8 cellular contexts compared by ENCODE assay signal in the genomic region with DNA sequence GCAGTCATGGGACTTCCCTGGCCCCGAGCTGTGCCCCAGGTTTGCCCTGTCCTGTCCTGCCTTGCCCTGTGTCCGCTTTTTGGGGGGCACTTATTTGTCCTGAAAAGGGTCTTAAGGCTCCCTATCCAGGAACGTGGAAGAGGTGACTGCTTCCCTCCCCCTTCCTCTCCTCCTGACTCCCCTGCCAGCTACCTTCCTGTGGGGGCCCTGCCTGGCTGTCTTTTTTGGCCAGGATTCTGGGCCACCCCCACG. TPM values are rescaled to one million over a fixed set of nuclear protein-coding genes. Genes with fewer than 3 reads are reported as not detected.
DNase-seq lines count a peak whose midpoint lies in the region; ATAC-seq and TF ChIP-seq lines count a peak whose summit lies in the region.

No MANE protein-coding gene starts in this region.

- H3K36me3 Mint-ChIP-seq in CD8-positive, alpha-beta T cell, result no peaks in the 10 kb centered on the region
- H3K36me3 Mint-ChIP-seq in neural progenitor cell, result no peaks in the 10 kb centered on the region

- no peak overlapping the region for H3K9ac ChIP-seq in neural progenitor cell

- H3K9me2 ChIP-seq in OCI-LY7 (ENCODE audit: insufficient read depth, low read length), result no peaks in the 10 kb centered on the region

- no peaks in the 10 kb centered on the region for H3K9me3 Mint-ChIP-seq in CD8-positive, alpha-beta T cell
- H3K9me3 Mint-ChIP-seq in neural progenitor cell, result no peaks in the 10 kb centered on the region

- no peaks in the 10 kb centered on the region for H3K9me3 ChIP-seq in CD8-positive, alpha-beta T cell (ENCODE audit: low read length)
- H3K9me3 ChIP-seq in OCI-LY7 (ENCODE audit: low read length) (no peaks in the 10 kb centered on the region), ectodermal cell (ENCODE audit: control insufficient read depth, low read length) (no peaks in the 10 kb centered on the region), neural progenitor cell (ENCODE audit: low read depth) (no peaks in the 10 kb centered on the region)

- no peaks in the 10 kb centered on the region for H3K36me3 ChIP-seq in CD8-positive, alpha-beta T cell (ENCODE audit: insufficient read depth, low read length)
- no peaks in the 10 kb centered on the region for H3K36me3 ChIP-seq in OCI-LY7 (ENCODE audit: insufficient read depth, low read length)
- H3K36me3 ChIP-seq in ectodermal cell (ENCODE audit: control insufficient read depth, insufficient read depth, low read length), result no peaks in the 10 kb centered on the region
- no peaks in the 10 kb centered on the region for H3K36me3 ChIP-seq in neural progenitor cell

- peaks cover 35% of the 10 kb centered on the region for H3F3A ChIP-seq in neural progenitor cell (ENCODE audit: low read depth)

- no peak for TF ChIP-seq CTCF in CD8-positive, alpha-beta T cell (IDR thresholded peaks at IDR 0.05)
- TF ChIP-seq CTCF in OCI-LY7 (conservative IDR thresholded peaks at IDR 0.05; ENCODE audit: low read length) (no peak), neural progenitor cell (IDR thresholded peaks at IDR 0.05) (no peak)

- CTCF ChIA-PET in CD8-positive, alpha-beta T cell (lab: Charles Lee), result interaction anchor here (1.1 to 2.3 kb wide), 5 partner anchors 10 to 181 kb away, joined by 3 to 17 read pairs (median 6); no protein-coding TSS in a partner anchor
- CTCF ChIA-PET in OCI-LY7 (lab: Charles Lee; ENCODE audit: unreplicated experiment), result interaction anchor here (1.0 kb wide), 1 partner anchor 1265 kb away, joined by 3 read pairs; no protein-coding TSS in a partner anchor

- H3K79me2 ChIP-seq in OCI-LY7 (ENCODE audit: insufficient read depth, low read depth, low read length) (no peaks in the 10 kb centered on the region), neural progenitor cell (ENCODE audit: low read depth) (no peaks in the 10 kb centered on the region)

- peak overlapping the region; percentile 97 for H3K27ac ChIP-seq in CD8-positive, alpha-beta T cell (ENCODE audit: low read depth, low read length)
- H3K27ac ChIP-seq in OCI-LY7 (ENCODE audit: low read depth, low read length, poor library complexity, severe bottlenecking) (no peak overlapping the region), ectodermal cell (ENCODE audit: insufficient read depth, low read depth, low read length, poor library complexity, severe bottlenecking) (no peak overlapping the region), neural progenitor cell (no peak overlapping the region)

- POLR2A ChIA-PET in CD8-positive, alpha-beta T cell (lab: Charles Lee), result interaction anchor here (0.8 to 9.0 kb wide), 10 partner anchors 9 to 181 kb away, joined by 4 to 102 read pairs (median 6); no protein-coding TSS in a partner anchor
- POLR2A ChIA-PET in OCI-LY7 (lab: Charles Lee), result no interaction called here

- H3K27me3 Mint-ChIP-seq in CD8-positive, alpha-beta T cell (ENCODE audit: low read depth), result no peaks in the 10 kb centered on the region
- H3K27me3 Mint-ChIP-seq in neural progenitor cell (ENCODE audit: insufficient read depth, low read depth), result peaks cover 25% of the 10 kb centered on the region

- H4K20me1 ChIP-seq in OCI-LY7 (ENCODE audit: insufficient read depth, low read length) (no peaks in the 10 kb centered on the region), neural progenitor cell (ENCODE audit: low read depth) (no peaks in the 10 kb centered on the region)

- H3K4me2 ChIP-seq in OCI-LY7 (ENCODE audit: low read length), result peak overlapping the region; percentile 87
- H3K4me2 ChIP-seq in neural progenitor cell, result peak overlapping the region; percentile 97

- peaks cover 36% of the 10 kb centered on the region for H3K4me1 ChIP-seq in CD8-positive, alpha-beta T cell (ENCODE audit: insufficient read depth, low read length)
- H3K4me1 ChIP-seq in OCI-LY7 (ENCODE audit: insufficient read depth, low read length, poor library complexity, severe bottlenecking) (peaks cover 31% of the 10 kb centered on the region), ectodermal cell (ENCODE audit: control insufficient read depth, insufficient read depth, low read length) (peaks cover 22% of the 10 kb centered on the region), neural progenitor cell (peaks cover 15% of the 10 kb centered on the region)

- DNase-seq in CD8-positive, alpha-beta T cell, result no peak
- DNase-seq in OCI-LY7 (ENCODE audit: low spot score), result no peak
- no peak for DNase-seq in neural progenitor cell (ENCODE audit: low spot score)
- no peak for DNase-seq in islet precursor cell

- 1% methylated on average over 4 of the region's 4 CpGs for WGBS in ectodermal cell, 2 experiments

- intact Hi-C loops in CD8-positive, alpha-beta T cell (cut with DNase I, micrococcal nuclease), result loop anchor here (2.0 to 10.0 kb wide), 5 partner anchors 14 to 1944 kb away; partner anchors contain the start of gene ZFAND5 (in 1 of the 2)
- intact Hi-C loops in OCI-LY7 (cut with micrococcal nuclease; ENCODE audit: unreplicated experiment), result loop anchor here (5.0 to 10.0 kb wide), 2 partner anchors 166 to 181 kb away; partner anchors contain the start of gene SMC5

- peak overlapping the region; percentile 79 for H3K4me3 ChIP-seq in CD8-positive, alpha-beta T cell (ENCODE audit: low read depth, low read length)
- H3K4me3 ChIP-seq in OCI-LY7 (ENCODE audit: low read depth, low read length, poor library complexity, severe bottlenecking), result peak overlapping the region; percentile 75
- H3K4me3 ChIP-seq in ectodermal cell (ENCODE audit: insufficient read depth, low read depth, low read length), result peak overlapping the region; percentile 42
- peak overlapping the region; percentile 55 for H3K4me3 ChIP-seq in neural progenitor cell

- H3K27me3 ChIP-seq in CD8-positive, alpha-beta T cell (ENCODE audit: insufficient read depth, low read length), result no peaks in the 10 kb centered on the region
- peaks cover 16% of the 10 kb centered on the region for H3K27me3 ChIP-seq in ectodermal cell (ENCODE audit: control insufficient read depth, insufficient read depth, low read length, poor library complexity, severe bottlenecking)
- H3K27me3 ChIP-seq in neural progenitor cell, result peaks cover 60% of the 10 kb centered on the region

- peaks cover 44% of the 10 kb centered on the region for H3K4me1 Mint-ChIP-seq in CD8-positive, alpha-beta T cell (ENCODE audit: low read depth)
- peaks cover 22% of the 10 kb centered on the region for H3K4me1 Mint-ChIP-seq in neural progenitor cell

- H2AFZ ChIP-seq in OCI-LY7 (ENCODE audit: low read length) (no peak overlapping the region), neural progenitor cell (replicated peaks) (peak overlapping the region; percentile 46)

- no peak for ATAC-seq in CD8-positive, alpha-beta T cell
- ATAC-seq in HG03039 (IDR thresholded peaks at IDR 0.05; ENCODE audit: unreplicated experiment) (no peak), GM18858 (IDR thresholded peaks at IDR 0.05; ENCODE audit: unreplicated experiment) (no peak), HG02884 (IDR thresholded peaks at IDR 0.05; ENCODE audit: unreplicated experiment) (no peak)

- peak overlapping the region; percentile 95 for H3K4me3 Mint-ChIP-seq in CD8-positive, alpha-beta T cell
- H3K4me3 Mint-ChIP-seq in neural progenitor cell, result peak overlapping the region; percentile 92

- peak overlapping the region; percentile 100 for H3K27ac Mint-ChIP-seq in CD8-positive, alpha-beta T cell
- H3K27ac Mint-ChIP-seq in neural progenitor cell, result no peak overlapping the region

- BruUV-seq in OCI-LY7 (replicated peaks; lab: Mats Ljungman, UMichigan), result no TSS peak

RNA-seq across cellular contexts. Expression of gene KLF9, which starts 6.5 kb away (rescaled TPM):
- 10 to 100 TPM; 84.0 to 87.1 TPM for total RNA-seq in CD8-positive, alpha-beta T cell
- total RNA-seq in OCI-LY7 (2014; rRNA removed; shearing (Covaris generic)), result 1.4 and 2.3 TPM in 2 replicates
- total RNA-seq in OCI-LY7 (2022) (1.9 and 2.3 TPM in 2 replicates), neural progenitor cell (ENCODE audit: low replicate concordance) (0.12 and 0.41 TPM in 2 replicates)
- 0.80 TPM for polyA plus RNA-seq in ectodermal cell (2013, experiment 1 of 4)
- polyA plus RNA-seq in ectodermal cell (2013, experiment 2 of 4), result 0.85 TPM
- polyA plus RNA-seq in ectodermal cell (2013, experiment 3 of 4), result 0.53 TPM
- polyA plus RNA-seq in ectodermal cell (2013, experiment 4 of 4), result 0.73 TPM

Comparison
In these comparisons a context has a peak if more than half of its experiments do, and no peak if none do; other contexts are left out.
1. RNA of gene KLF9, which starts 6.5 kb away (total RNA-seq): 84.0 to 87.1 TPM in CD8-positive, alpha-beta T cell; 1.4 to 2.3 TPM in OCI-LY7 and 0.12 to 0.41 TPM in neural progenitor cell; every median in the first group is over 10 times any median in the second.
2. Peak in every context shown above with its lines, with median percentiles within 50 percentile points of each other: H3K4me3 ChIP-seq.